8 cellular contexts compared by ENCODE assay signal in genomic region chr22:49936018-49936972, GRCh38. TPM values are rescaled to one million over a fixed set of nuclear protein-coding genes. Genes with fewer than 3 reads are reported as not detected.
DNase-seq lines count a peak whose midpoint lies in the region; ATAC-seq and TF ChIP-seq lines count a peak whose summit lies in the region.

No MANE protein-coding gene starts in this region.

- peak overlapping the region; percentile 16 for H3K4me3 ChIP-seq in cardiac muscle cell
- H3K4me3 ChIP-seq in upper lobe of left lung = peak overlapping the region in 3 of 4 donors; percentile 45 to 61 (median 61)

- 5 to 15% methylated on average over 10 to 32 of the region's 52 CpGs for WGBS in upper lobe of left lung, 2 donors

- peaks cover 5 to 7% of the 10 kb centered on the region in 2 donors for H3K36me3 Mint-ChIP-seq in activated naive CD4-positive, alpha-beta T cell treated with anti-CD3 and anti-CD28 coated beads, Interleukin-2, amount 50 U/mL, for 72 hours

- H3K4me1 ChIP-seq in cardiac muscle cell (ENCODE audit: low read depth) (peaks cover 35% of the 10 kb centered on the region), upper lobe of left lung (peaks cover 51 to 80% (median 59%) of the 10 kb centered on the region in 4 donors)

- H3K27me3 ChIP-seq in cardiac muscle cell (no peaks in the 10 kb centered on the region), upper lobe of left lung (no peaks in the 10 kb centered on the region)

- H3K36me3 ChIP-seq in cardiac muscle cell = no peaks in the 10 kb centered on the region
- H3K36me3 ChIP-seq in upper lobe of left lung = no peaks in the 10 kb centered on the region

- H3K9me3 ChIP-seq in cardiac muscle cell (ENCODE audit: low read depth) (no peaks in the 10 kb centered on the region), upper lobe of left lung (no peaks in the 10 kb centered on the region)

- peak; percentile 17 to 94 (median 74) for TF ChIP-seq EP300 in upper lobe of left lung (IDR thresholded peaks at IDR 0.05)

- no peaks in the 10 kb centered on the region for H3K9me3 Mint-ChIP-seq in activated naive CD4-positive, alpha-beta T cell treated with anti-CD3 and anti-CD28 coated beads, Interleukin-2, amount 50 U/mL, for 72 hours

- TF ChIP-seq POLR2A in upper lobe of left lung (IDR thresholded peaks at IDR 0.05) = peak in 2 of 4 donors; percentile 19 to 72

- TF ChIP-seq CTCF in cardiac muscle cell (IDR thresholded peaks at IDR 0.05; ENCODE audit: low read depth, low read length) (no peak), upper lobe of left lung (IDR thresholded peaks at IDR 0.05) (peak in 1 of 6 experiments; percentile 18)

- peak overlapping the region; percentile 92 for H3K27ac ChIP-seq in cardiac muscle cell
- peak overlapping the region; percentile 95 to 100 (median 98) for H3K27ac ChIP-seq in upper lobe of left lung

- peak overlapping the region; percentile 89 to 91 for H3K27ac Mint-ChIP-seq in activated naive CD4-positive, alpha-beta T cell treated with anti-CD3 and anti-CD28 coated beads, Interleukin-2, amount 50 U/mL, for 72 hours

- ATAC-seq in GM21447 (IDR thresholded peaks at IDR 0.05; ENCODE audit: unreplicated experiment) = peak; percentile 52
- peak; percentile 70 for ATAC-seq in SK-N-SH treated with all-trans-retinoic acid at 6 μM for 48 hours
- ATAC-seq in activated naive CD4-positive, alpha-beta T cell treated with anti-CD3 and anti-CD28 coated beads, Interleukin-2, amount 50 U/mL, for 72 hours = peak; percentile 85 to 92
- ATAC-seq in upper lobe of left lung (ENCODE audit: low FRiP score in 2 of 2) = peak; percentile 81 to 90

- DNase-seq in D341Med (ENCODE audit: low spot score) = peak; percentile 70
- DNase-seq in HUDEP-2 (lab: John Stamatoyannopoulos, UW; ENCODE audit: unreplicated experiment in 76 of 76) = peak in 72 of 76 experiments; percentile 21 to 94 (median 73)
- DNase-seq in activated naive CD4-positive, alpha-beta T cell treated with anti-CD3 and anti-CD28 coated beads, Interleukin-2, amount 50 U/mL, for 72 hours (ENCODE audit: low spot score in 2 of 2) = peak; percentile 93 to 99
- DNase-seq in cardiac muscle cell (ENCODE audit: low read depth in 1 of 2, low spot score in 1 of 2) = peak; percentile 90 to 92
- DNase-seq in pons (ENCODE audit: low spot score) = peak; percentile 73
- peak; percentile 97 to 98 for DNase-seq in upper lobe of left lung

TF ChIP-seq in SK-N-SH treated with all-trans-retinoic acid at 6 μM for 48 hours, 23 proteins besides CTCF, POLR2A, EP300 and RAD21:
- TF ChIP-seq PATZ1 (CRISPR knock-in tag; IDR thresholded peaks at IDR 0.05; ENCODE audit: borderline replicate concordance) = peak; percentile 96; the same call in 1 of the 2 replicates
- no peak for TF ChIP-seq RARB (CRISPR knock-in tag; IDR thresholded peaks at IDR 0.05)
- TF ChIP-seq ZNF8 (CRISPR knock-in tag; IDR thresholded peaks at IDR 0.05) = no peak
- TF ChIP-seq ZFP30 (CRISPR knock-in tag; IDR thresholded peaks at IDR 0.05) = no peak

RNA-seq across cellular contexts. Expression of gene CRELD2, which starts 17.9 kb away (rescaled TPM):
- total RNA-seq in activated naive CD4-positive, alpha-beta T cell treated with anti-CD3 and anti-CD28 coated beads, Interleukin-2, amount 50 U/mL, for 72 hours = 10 to 100 TPM; 19.1 to 31.0 TPM
- total RNA-seq in cardiac muscle cell (36.0 and 109 TPM in 2 replicates), upper lobe of left lung (10 to 100 TPM; 31.2 to 72.6 (median 46.9) TPM)
- 37.6 and 112 TPM in 2 replicates for polyA plus RNA-seq in cardiac muscle cell

RNA-seq across cellular contexts. Expression of gene ALG12, which starts 18.1 kb away (rescaled TPM):
- 10 to 100 TPM; 14.8 to 15.3 TPM for total RNA-seq in activated naive CD4-positive, alpha-beta T cell treated with anti-CD3 and anti-CD28 coated beads, Interleukin-2, amount 50 U/mL, for 72 hours
- 10.5 and 21.0 TPM in 2 replicates for total RNA-seq in cardiac muscle cell
- polyA plus RNA-seq in cardiac muscle cell = 19.2 and 38.0 TPM in 2 replicates
- total RNA-seq in upper lobe of left lung = 10 to 100 TPM; 14.2 to 32.5 (median 22.3) TPM

RNA-seq across cellular contexts. Expression of gene PIM3, which starts 24.3 kb away (rescaled TPM):
- 100 to 1,000 TPM in 1 of 2 donors, 10 to 100 TPM in 1; 77.2 to 522 TPM for total RNA-seq in activated naive CD4-positive, alpha-beta T cell treated with anti-CD3 and anti-CD28 coated beads, Interleukin-2, amount 50 U/mL, for 72 hours
- total RNA-seq in cardiac muscle cell (37.4 and 62.2 TPM in 2 replicates), upper lobe of left lung (100 to 1,000 TPM; 131 to 246 (median 156) TPM)
- polyA plus RNA-seq in cardiac muscle cell = 46.1 and 74.4 TPM in 2 replicates

Comparison
In these comparisons a context has a peak if more than half of its experiments do, and no peak if none do; other contexts are left out.
1. Peak in every context shown above with its lines: DNase-seq, ATAC-seq, H3K4me3 ChIP-seq and H3K27ac ChIP-seq.